Comparison of ENCODE assay signal across 8 cellular contexts in genomic region chr3:10164546-10165393, GRCh38. TPM values are rescaled to one million over a fixed set of nuclear protein-coding genes. Genes with fewer than 3 reads are reported as not detected.
DNase-seq lines count a peak whose midpoint lies in the region; ATAC-seq and TF ChIP-seq lines count a peak whose summit lies in the region.

TSS of gene IRAK2 (plus strand) at chr3:10164919. CDS start at chr3:10164955, 36 bp downstream.

- H3K9ac ChIP-seq in colonic mucosa (ENCODE audit: low read depth in 2 of 2, low read length in 2 of 2): peak within 1 kb of the TSS; percentile 61 to 93

- H3K9me3 ChIP-seq in colonic mucosa: no peaks in the 10 kb centered on the region

- H3K27ac ChIP-seq in colonic mucosa (peak within 1 kb of the TSS; percentile 45), layer of hippocampus (ENCODE audit: low read depth, low read length) (peak within 1 kb of the TSS; percentile 86)

- peak; percentile 89 for ATAC-seq in GM21528 (IDR thresholded peaks at IDR 0.05; ENCODE audit: low FRiP score, unreplicated experiment)

- peak; percentile 8 for DNase-seq in DMS53 treated with DMSO at 0.1 percent for 48 hours (lab: John Stamatoyannopoulos, UW; ENCODE audit: unreplicated experiment)
- no peak for DNase-seq in Jurkat, Clone E6-1 (ENCODE audit: low read depth, low spot score)
- DNase-seq in activated CD4-positive, alpha-beta T cell treated with anti-CD3 and anti-CD28 coated beads for 1 hour: peak; percentile 43
- DNase-seq in colonic mucosa: peak; percentile 77
- DNase-seq in stimulated activated CD4-positive, alpha-beta T cell treated with anti-CD3 and anti-CD28 coated beads, Interleukin-1b, Interleukin-23, amount 100 ng/mL, for 24 hours (ENCODE audit: low read depth in 4 of 4, low spot score in 1 of 4): peak; percentile 28 to 49 (median 42)
- no peak for DNase-seq in NCI-H2081 treated with DMSO at 0.1 percent for 48 hours (lab: John Stamatoyannopoulos, UW)

- H3K36me3 ChIP-seq in colonic mucosa: no peaks in the 10 kb centered on the region

- TF ChIP-seq CTCF in colonic mucosa (IDR thresholded peaks at IDR 0.05): peak; percentile 98

- H3K27me3 ChIP-seq in colonic mucosa (no peaks in the 10 kb centered on the region), layer of hippocampus (ENCODE audit: control insufficient read depth, insufficient read depth, low read length) (no peaks in the 10 kb centered on the region)

- H3K4me1 ChIP-seq in colonic mucosa: no peaks in the 10 kb centered on the region

- peak within 1 kb of the TSS; percentile 43 for H3K4me3 ChIP-seq in Jurkat, Clone E6-1 (ENCODE audit: low read length)
- peak within 1 kb of the TSS; percentile 80 for H3K4me3 ChIP-seq in colonic mucosa

- intact Hi-C loops in colonic mucosa (cut with DNase I): loop anchor here (2.0 to 5.0 kb wide), 2 partner anchors 22 to 58 kb away; no protein-coding TSS in a partner anchor

RNA-seq across cellular contexts. Expression of gene IRAK2, which starts in this region (rescaled TPM):
- polyA plus RNA-seq in Jurkat, Clone E6-1 (2012; ENCODE audit: insufficient read depth, insufficient read length): 0.25 TPM
- total RNA-seq in colonic mucosa: 1 to 10 TPM; 1.0 to 2.6 TPM

Comparison
In these comparisons a context has a peak if more than half of its experiments do, and no peak if none do; other contexts are left out.
1. DNase-seq: peak in DMS53 treated with DMSO at 0.1 percent for 48 hours (single experiment), activated CD4-positive, alpha-beta T cell treated with anti-CD3 and anti-CD28 coated beads for 1 hour (single experiment), colonic mucosa (single experiment) and stimulated activated CD4-positive, alpha-beta T cell treated with anti-CD3 and anti-CD28 coated beads, Interleukin-1b, Interleukin-23, amount 100 ng/mL, for 24 hours (4 of 4); none in Jurkat, Clone E6-1 (single experiment) and NCI-H2081 treated with DMSO at 0.1 percent for 48 hours (single experiment).